Comparison of ENCODE assay signal across 24 cellular contexts in genomic region chr17:71964559-71964958, GRCh38.
"Had no signal": no experiment of that assay in that cellular context is flagged by ENCODE, and none has a peak within 500 bp of the region (broad histone marks: within the 10 kb centered on the region; RNA-seq: fewer than 3 reads in every experiment).

No MANE protein-coding gene starts in this region.

- H3K36me3 Mint-ChIP-seq: activated CD4-positive, alpha-beta memory T cell treated with anti-CD3 and anti-CD28 coated beads for 36 hours; activated naive CD4-positive, alpha-beta T cell treated with anti-CD3 and anti-CD28 coated beads, Interleukin-2, amount 10 ng/mL, durations not matched to agents 7 days and 5 days; activated naive CD4-positive, alpha-beta T cell treated with anti-CD3 and anti-CD28 coated beads, Interleukin-2, amount 50 U/mL, for 72 hours; activated naive CD8-positive, alpha-beta T cell treated with anti-CD3 and anti-CD28 coated beads, Interleukin-2, amount 10 ng/mL, durations not matched to agents 7 days and 5 days; brain had no signal

- H3K9me3 ChIP-seq: ascending aorta, colonic mucosa, esophagus squamous epithelium had no signal

- H3K36me3 ChIP-seq: ascending aorta, colonic mucosa, esophagus squamous epithelium had no signal

- DNase-seq: activated CD4-positive, alpha-beta memory T cell treated with anti-CD3 and anti-CD28 coated beads for 36 hours; activated CD4-positive, alpha-beta T cell treated with anti-CD3 and anti-CD28 coated beads for 36 hours; activated CD4-positive, alpha-beta T cell treated with anti-CD3 and anti-CD28 coated beads, Interleukin-2, amount 10 ng/mL, durations not matched to agents 24 days and 14 days; activated CD4-positive, CD25-positive, alpha-beta regulatory T cell; activated CD4-positive, CD25-positive, alpha-beta regulatory T cell treated with anti-CD3 and anti-CD28 coated beads, Interleukin-2, amount 50 U/mL, for 72 hours; activated CD8-positive, alpha-beta memory T cell treated with anti-CD3 and anti-CD28 coated beads, Interleukin-2, amount 50 U/mL, for 48 hours; activated gamma-delta T cell; activated naive CD4-positive, alpha-beta T cell; activated naive CD4-positive, alpha-beta T cell treated with anti-CD3 and anti-CD28 coated beads, Interleukin-2, amount 10 ng/mL, durations not matched to agents 7 days and 5 days; activated naive CD8-positive, alpha-beta T cell treated with anti-CD3 and anti-CD28 coated beads, Interleukin-2, amount 10 ng/mL, durations not matched to agents 7 days and 5 days; activated T-cell treated with anti-CD3 and anti-CD28 coated beads for 4 hours; activated T-cell treated with anti-CD3 and anti-CD28 coated beads, Interleukin-2, amount 50 U/mL, for 24 hours; activated T-cell treated with anti-CD3 and anti-CD28 coated beads, Interleukin-2, amount 50 U/mL, for 72 hours; central memory CD4-positive, alpha-beta T cell; cerebellar nuclear complex; colonic mucosa; effector CD8-positive, alpha-beta T cell; esophagus squamous epithelium; glutamatergic neuron; T-helper 2 cell had no signal

- H3K27me3 ChIP-seq: ascending aorta, colonic mucosa, esophagus squamous epithelium had no signal

- H3K9me3 Mint-ChIP-seq: activated CD4-positive, alpha-beta memory T cell treated with anti-CD3 and anti-CD28 coated beads for 36 hours; activated CD4-positive, alpha-beta T cell treated with anti-CD3 and anti-CD28 coated beads, Interleukin-2, amount 10 ng/mL, durations not matched to agents 24 days and 14 days had no signal

- H3K4me3 ChIP-seq: ascending aorta, colonic mucosa, esophagus squamous epithelium had no signal

- H3K27ac ChIP-seq: ascending aorta, colonic mucosa, epithelial cell of prostate, esophagus squamous epithelium had no signal

- H3K4me3 Mint-ChIP-seq: activated CD4-positive, alpha-beta memory T cell treated with anti-CD3 and anti-CD28 coated beads for 36 hours; activated CD4-positive, alpha-beta T cell treated with anti-CD3 and anti-CD28 coated beads for 36 hours; activated CD4-positive, alpha-beta T cell treated with anti-CD3 and anti-CD28 coated beads, Interleukin-2, amount 10 ng/mL, durations not matched to agents 24 days and 14 days; activated naive CD4-positive, alpha-beta T cell treated with anti-CD3 and anti-CD28 coated beads, Interleukin-2, amount 10 ng/mL, durations not matched to agents 7 days and 5 days; activated naive CD8-positive, alpha-beta T cell treated with anti-CD3 and anti-CD28 coated beads, Interleukin-2, amount 10 ng/mL, durations not matched to agents 7 days and 5 days; activated T-cell treated with anti-CD3 and anti-CD28 coated beads, Interleukin-2, amount 50 U/mL, for 24 hours; activated T-cell treated with anti-CD3 and anti-CD28 coated beads, Interleukin-2, amount 50 U/mL, for 72 hours; brain had no signal

- H3K27me3 Mint-ChIP-seq: activated CD4-positive, alpha-beta memory T cell treated with anti-CD3 and anti-CD28 coated beads for 36 hours; activated CD4-positive, alpha-beta T cell treated with anti-CD3 and anti-CD28 coated beads for 36 hours; activated CD4-positive, alpha-beta T cell treated with anti-CD3 and anti-CD28 coated beads, Interleukin-2, amount 10 ng/mL, durations not matched to agents 24 days and 14 days; activated naive CD4-positive, alpha-beta T cell treated with anti-CD3 and anti-CD28 coated beads, Interleukin-2, amount 10 ng/mL, durations not matched to agents 7 days and 5 days; activated naive CD8-positive, alpha-beta T cell treated with anti-CD3 and anti-CD28 coated beads, Interleukin-2, amount 10 ng/mL, durations not matched to agents 7 days and 5 days; activated T-cell treated with anti-CD3 and anti-CD28 coated beads, Interleukin-2, amount 50 U/mL, for 24 hours; brain had no signal

- H3K27ac Mint-ChIP-seq: activated CD4-positive, alpha-beta memory T cell treated with anti-CD3 and anti-CD28 coated beads for 36 hours; activated CD4-positive, alpha-beta T cell treated with anti-CD3 and anti-CD28 coated beads for 36 hours; activated CD4-positive, alpha-beta T cell treated with anti-CD3 and anti-CD28 coated beads, Interleukin-2, amount 10 ng/mL, durations not matched to agents 24 days and 14 days; activated naive CD4-positive, alpha-beta T cell treated with anti-CD3 and anti-CD28 coated beads, Interleukin-2, amount 10 ng/mL, durations not matched to agents 7 days and 5 days; activated naive CD4-positive, alpha-beta T cell treated with anti-CD3 and anti-CD28 coated beads, Interleukin-2, amount 50 U/mL, for 72 hours; activated naive CD8-positive, alpha-beta T cell treated with anti-CD3 and anti-CD28 coated beads, Interleukin-2, amount 10 ng/mL, durations not matched to agents 7 days and 5 days; activated T-cell treated with anti-CD3 and anti-CD28 coated beads, Interleukin-2, amount 50 U/mL, for 24 hours; activated T-cell treated with anti-CD3 and anti-CD28 coated beads, Interleukin-2, amount 50 U/mL, for 72 hours; brain had no signal

- ATAC-seq: activated CD4-positive, alpha-beta T cell treated with anti-CD3 and anti-CD28 coated beads for 36 hours; activated naive CD4-positive, alpha-beta T cell treated with anti-CD3 and anti-CD28 coated beads, Interleukin-2, amount 50 U/mL, for 72 hours; activated T-cell treated with anti-CD3 and anti-CD28 coated beads, Interleukin-2, amount 50 U/mL, for 72 hours had no signal

- H3K4me1 Mint-ChIP-seq: activated CD4-positive, alpha-beta T cell treated with anti-CD3 and anti-CD28 coated beads for 36 hours; activated CD4-positive, alpha-beta T cell treated with anti-CD3 and anti-CD28 coated beads, Interleukin-2, amount 10 ng/mL, durations not matched to agents 24 days and 14 days; activated naive CD4-positive, alpha-beta T cell treated with anti-CD3 and anti-CD28 coated beads, Interleukin-2, amount 10 ng/mL, durations not matched to agents 7 days and 5 days; activated naive CD8-positive, alpha-beta T cell treated with anti-CD3 and anti-CD28 coated beads, Interleukin-2, amount 10 ng/mL, durations not matched to agents 7 days and 5 days; brain had no signal

- H3K4me1 ChIP-seq: ascending aorta, colonic mucosa, esophagus squamous epithelium had no signal
